ENCODE assay signal across 21 cellular contexts in genomic region chr13:113121928-113122420, GRCh38. TPM values are rescaled to one million over a fixed set of nuclear protein-coding genes. Genes with fewer than 3 reads are reported as not detected.
DNase-seq lines count a peak whose midpoint lies in the region; ATAC-seq lines count a peak whose summit lies in the region.
"Had no signal": no experiment of that assay in that cellular context is flagged by ENCODE, and none has a peak within 500 bp of the region (broad histone marks: within the 10 kb centered on the region; RNA-seq: fewer than 3 reads in every experiment).

No MANE protein-coding gene starts in this region.

- ATAC-seq in Right ventricle myocardium superior (ENCODE audit: poor library complexity) (peak; percentile 24), aorta (ENCODE audit: low FRiP score) (no peak)
- ATAC-seq: activated naive CD8-positive, alpha-beta T cell treated with anti-CD3 and anti-CD28 coated beads, Interleukin-2, amount 50 U/mL, for 24 hours; stimulated activated memory B cell treated with anti-CD40 and anti-IgM and Interleukin-4, amounts not matched to agents 10 μg/mL and 1 μg/mL and 100 μg/mL, for 72 hours; T-cell had no signal

- WGBS in aorta, 2 donors: 63 to 70% methylated on average over 13 of the region's 13 CpGs

- H3K4me1 ChIP-seq in aorta (ENCODE audit: control insufficient read depth in 1 of 2, insufficient read depth in 2 of 2, low read length in 2 of 2): no peaks in the 10 kb centered on the region
- H3K4me1 ChIP-seq: parathyroid adenoma had no signal

- intact Hi-C loops in Right ventricle myocardium superior (cut with DNase I) (no loop called here), cardiac septum (cut with DNase I) (no loop called here), posterior vena cava (cut with DNase I) (no loop called here), aorta (cut with DNase I) (no loop called here)

- DNase-seq in Right ventricle myocardium superior: no peak
- no peak for DNase-seq in cardiac septum (ENCODE audit: low spot score)
- DNase-seq in islet precursor cell: peak; percentile 43
- DNase-seq in posterior vena cava (ENCODE audit: low spot score): peak; percentile 82
- peak; percentile 48 to 59 for DNase-seq in aorta
- DNase-seq in NCI-H1092 treated with DMSO at 0.1 percent for 48 hours (lab: John Stamatoyannopoulos, UW): no peak
- DNase-seq in AG08395 (ENCODE audit: low spot score): no peak
- no peak for DNase-seq in SW 1271 (lab: John Stamatoyannopoulos, UW)
- DNase-seq: activated CD4-positive, alpha-beta memory T cell treated with anti-CD3 and anti-CD28 coated beads, Interleukin-2, amount 10 ng/mL, durations not matched to agents 7 days and 5 days; activated naive CD8-positive, alpha-beta T cell treated with anti-CD3 and anti-CD28 coated beads, Interleukin-2, amount 50 U/mL, for 24 hours; effector CD4-positive, alpha-beta T cell; NCI-H146; NCI-H226; RPMI8226; T-cell had no signal

- H3K27ac ChIP-seq in aorta (ENCODE audit: low read depth in 1 of 2, low read length in 2 of 2): no peak overlapping the region
- H3K27ac ChIP-seq: cardiac muscle cell, parathyroid adenoma had no signal

- no peak overlapping the region for H3K4me3 ChIP-seq in aorta (ENCODE audit: low read length in 2 of 2)
- H3K4me3 ChIP-seq: cardiac muscle cell had no signal

- no peaks in the 10 kb centered on the region for H3K36me3 ChIP-seq in aorta (ENCODE audit: control insufficient read depth in 1 of 2, insufficient read depth in 2 of 2, low read length in 1 of 2)
- H3K36me3 ChIP-seq: cardiac muscle cell had no signal

- H3K9me3 ChIP-seq in aorta (ENCODE audit: control insufficient read depth, low read length): no peaks in the 10 kb centered on the region

- H3K27me3 ChIP-seq in aorta (ENCODE audit: control insufficient read depth in 1 of 2, insufficient read depth in 2 of 2, low read length in 1 of 2): no peaks in the 10 kb centered on the region

RNA-seq across cellular contexts. Expression of gene F10, which starts 0.6 kb away (rescaled TPM):
- total RNA-seq in Right ventricle myocardium superior (4.5 TPM), cardiac septum (13.7 TPM), posterior vena cava (10 to 100 TPM; 19.8 to 48.4 TPM), aorta (10 to 100 TPM in 1 of 2 donors, 1 to 10 TPM in 1; 6.5 to 38.4 TPM)
- 10 to 100 TPM in 1 of 2 donors, 1 to 10 TPM in 1; 9.3 to 18.2 TPM for polyA plus RNA-seq in aorta
- total RNA-seq: activated CD4-positive, alpha-beta memory T cell treated with anti-CD3 and anti-CD28 coated beads, Interleukin-2, amount 10 ng/mL, durations not matched to agents 7 days and 5 days; HT1080; T-cell had no signal
- polyA plus RNA-seq: CD14-positive monocyte had no signal

RNA-seq across cellular contexts. Expression of gene F7, which starts 16.4 kb away (rescaled TPM):
- total RNA-seq in Right ventricle myocardium superior (0.08 TPM), cardiac septum (0.46 TPM), posterior vena cava (under 1 TPM in 1 of 2 donors, not detected in 1; 0.10 TPM), aorta (under 1 TPM in 1 of 2 donors, not detected in 1; 0.69 TPM)
- under 1 TPM in 1 of 2 donors, not detected in 1; 0.08 TPM for polyA plus RNA-seq in aorta
- total RNA-seq: activated CD4-positive, alpha-beta memory T cell treated with anti-CD3 and anti-CD28 coated beads, Interleukin-2, amount 10 ng/mL, durations not matched to agents 7 days and 5 days; ureter had no signal
- polyA plus RNA-seq: cardiac muscle cell, CD14-positive monocyte had no signal

RNA-seq across cellular contexts. Expression of gene PROZ, which starts 36.5 kb away (rescaled TPM):
- total RNA-seq in Right ventricle myocardium superior (not detected), cardiac septum (not detected), posterior vena cava (not detected), aorta (not detected)
- not detected for polyA plus RNA-seq in aorta
- total RNA-seq: activated CD4-positive, alpha-beta memory T cell treated with anti-CD3 and anti-CD28 coated beads, Interleukin-2, amount 10 ng/mL, durations not matched to agents 7 days and 5 days; cardiac muscle cell; HT1080; T-cell; ureter had no signal
- polyA plus RNA-seq: CD14-positive monocyte had no signal

Comparison
In these comparisons a context has a peak if more than half of its experiments do, and no peak if none do; other contexts are left out.
1. DNase-seq: peak in islet precursor cell (single experiment), posterior vena cava (single experiment) and aorta (2 of 2); none in Right ventricle myocardium superior (single experiment), cardiac septum (single experiment), NCI-H1092 treated with DMSO at 0.1 percent for 48 hours (single experiment), AG08395 (single experiment) and SW 1271 (0 of 2).